In the genomic region with DNA sequence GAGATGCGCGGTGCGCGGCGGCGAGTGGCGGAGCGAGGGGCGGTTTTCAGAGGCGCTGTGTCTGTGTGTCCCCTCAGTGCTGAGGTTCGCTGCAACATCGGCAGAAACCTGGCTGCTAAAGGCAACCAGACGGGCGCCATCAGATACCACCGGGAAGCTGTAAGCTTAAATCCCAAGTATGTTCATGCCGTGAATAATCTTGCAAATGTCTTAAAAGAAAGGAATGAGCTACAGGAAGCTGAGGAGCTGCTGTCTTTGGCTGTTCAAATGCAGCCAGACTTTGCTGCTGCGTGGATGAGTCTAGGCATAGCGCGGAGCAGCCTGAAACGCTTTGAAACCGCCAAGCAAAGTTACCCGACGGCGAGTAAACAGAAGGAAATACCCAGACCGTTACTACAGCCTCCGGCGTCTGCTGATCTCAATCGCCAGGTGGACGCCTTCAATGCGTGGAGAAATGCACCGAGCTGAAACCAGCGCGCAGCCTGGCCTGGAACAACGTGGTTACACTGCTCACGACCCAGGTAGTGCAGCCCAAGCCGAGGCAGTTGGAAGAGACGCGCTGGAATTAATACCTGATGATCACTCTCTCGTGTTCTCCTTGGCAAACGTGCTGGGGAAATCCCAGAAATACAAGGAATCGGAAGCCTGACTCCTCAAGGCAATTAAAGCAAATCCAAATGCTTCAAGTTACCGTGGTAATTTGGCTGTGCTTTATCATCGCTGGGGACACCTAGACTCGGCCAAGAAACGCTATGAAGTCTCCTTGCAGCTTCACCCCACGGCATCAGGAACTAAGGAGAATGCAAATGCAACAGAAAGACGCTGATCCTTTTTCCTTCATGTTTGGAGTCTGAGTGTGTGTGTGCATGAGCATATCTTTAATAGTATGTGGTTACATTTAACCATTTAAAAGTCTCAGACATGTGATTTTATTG, we compare ENCODE assay signal across 12 cellular contexts. TPM values are rescaled to one million over a fixed set of nuclear protein-coding genes. Genes with fewer than 3 reads are reported as not detected.
DNase-seq lines count a peak whose midpoint lies in the region; ATAC-seq, FAIRE-seq and TF ChIP-seq lines count a peak whose summit lies in the region.
"Had no signal": no experiment of that assay in that cellular context is flagged by ENCODE, and none has a peak within 500 bp of the region (broad histone marks: within the 10 kb centered on the region; RNA-seq: fewer than 3 reads in every experiment).

No MANE protein-coding gene starts in this region.

- H3K4me2 ChIP-seq in K562 (ENCODE audit: insufficient read depth, low read length), result peak overlapping the region; percentile 54
- peak overlapping the region; percentile 90 for H3K4me2 ChIP-seq in keratinocyte (ENCODE audit: control insufficient read depth, extremely low read depth, insufficient read depth, low read depth, low read length)
- no peak overlapping the region for H3K4me2 ChIP-seq in MM.1S (ENCODE audit: low read depth, low read length)

- TF ChIP-seq RAD21 in K562 (CRISPR knock-in tag; conservative IDR thresholded peaks at IDR 0.05 in 1 of 2, IDR thresholded peaks at IDR 0.05 in 1 of 2), result no peak

- TF ChIP-seq EP300 in K562 (IDR thresholded peaks at IDR 0.05; ENCODE audit: low read length), result no peak

- H4K20me1 ChIP-seq in K562 (replicated peaks; ENCODE audit: control insufficient read depth, insufficient read depth, low read length) (no peaks in the 10 kb centered on the region), keratinocyte (ENCODE audit: control insufficient read depth, extremely low read depth, insufficient read depth, low read length) (no peaks in the 10 kb centered on the region), MM.1S (ENCODE audit: insufficient read depth, low read length) (no peaks in the 10 kb centered on the region)

- TF ChIP-seq POLR2A in K562 (conservative IDR thresholded peaks at IDR 0.05), result no peak

- WGBS in K562 (ENCODE audit: insufficient coverage, low coverage, missing lambda C conversion rate), result 58% methylated on average over 43 of the region's 47 CpGs

- no peaks in the 10 kb centered on the region for H3K9me1 ChIP-seq in K562 (ENCODE audit: control insufficient read depth, insufficient read depth, low read length)
- no peaks in the 10 kb centered on the region for H3K9me1 ChIP-seq in keratinocyte (ENCODE audit: control insufficient read depth, extremely low read depth, insufficient read depth, low read length)

- no peak for TF ChIP-seq CTCF in left ventricle myocardium inferior (IDR thresholded peaks at IDR 0.05; ENCODE audit: borderline replicate concordance)
- no peak for TF ChIP-seq CTCF in K562 (IDR thresholded peaks at IDR 0.05 in 2 of 3, conservative IDR thresholded peaks at IDR 0.05 in 1 of 3; ENCODE audit: insufficient read depth in 2 of 3, low read depth in 1 of 3, low read length in 3 of 3)
- TF ChIP-seq CTCF in keratinocyte (optimal IDR thresholded peaks at IDR 0.05 in 1 of 3, IDR thresholded peaks at IDR 0.05 in 1 of 3, conservative IDR thresholded peaks at IDR 0.05 in 1 of 3; ENCODE audit: extremely low read depth in 1 of 3, insufficient read depth in 2 of 3, low read length in 3 of 3), result no peak
- TF ChIP-seq CTCF in MM.1S (IDR thresholded peaks at IDR 0.05; ENCODE audit: low read length), result no peak

- in situ Hi-C loops in K562 (cut with MboI), result no loop called here

- H3K36me3 ChIP-seq in left ventricle myocardium inferior, result no peaks in the 10 kb centered on the region
- H3K36me3 ChIP-seq in K562 (ENCODE audit: control insufficient read depth, insufficient read depth, low read length), result no peaks in the 10 kb centered on the region
- no peaks in the 10 kb centered on the region for H3K36me3 ChIP-seq in keratinocyte (ENCODE audit: control insufficient read depth in 2 of 2, extremely low read depth in 1 of 2, insufficient read depth in 2 of 2, low read length in 2 of 2)
- H3K36me3 ChIP-seq in MM.1S (replicated peaks; ENCODE audit: insufficient read depth, low read length), result no peaks in the 10 kb centered on the region
- H3K36me3 ChIP-seq: heart left ventricle had no signal

- H3K79me2 ChIP-seq in K562 (ENCODE audit: control insufficient read depth, insufficient read depth, low read length), result no peaks in the 10 kb centered on the region
- no peaks in the 10 kb centered on the region for H3K79me2 ChIP-seq in keratinocyte (ENCODE audit: control insufficient read depth, insufficient read depth, low read length)
- H3K79me2 ChIP-seq in MM.1S (ENCODE audit: low read length), result no peaks in the 10 kb centered on the region

- H3K9me3 ChIP-seq in left ventricle myocardium inferior (replicated peaks), result no peaks in the 10 kb centered on the region
- no peaks in the 10 kb centered on the region for H3K9me3 ChIP-seq in K562 (replicated peaks; ENCODE audit: control insufficient read depth, insufficient read depth, low read depth, low read length)
- H3K9me3 ChIP-seq in keratinocyte (ENCODE audit: control insufficient read depth, low read depth, low read length), result no peaks in the 10 kb centered on the region
- no peaks in the 10 kb centered on the region for H3K9me3 ChIP-seq in MM.1S (replicated peaks; ENCODE audit: insufficient read depth, low read length)
- H3K9me3 ChIP-seq: heart left ventricle had no signal

- peaks cover 6% of the 10 kb centered on the region for H3K4me1 ChIP-seq in left ventricle myocardium inferior
- H3K4me1 ChIP-seq in K562 (replicated peaks in 1 of 2; ENCODE audit: control insufficient read depth in 2 of 2, insufficient read depth in 2 of 2, low read length in 2 of 2), result peaks cover 0 to 12% of the 10 kb centered on the region in 2 experiments; a peak in 4 of 5 replicates
- H3K4me1 ChIP-seq in keratinocyte (ENCODE audit: control insufficient read depth, extremely low read depth, insufficient read depth, low read length), result peaks cover 18% of the 10 kb centered on the region
- no peaks in the 10 kb centered on the region for H3K4me1 ChIP-seq in MM.1S (ENCODE audit: low read length)
- H3K4me1 ChIP-seq: heart left ventricle had no signal

- no peak overlapping the region for H3K27ac ChIP-seq in left ventricle myocardium inferior (replicated peaks)
- no peak overlapping the region; the same call in 2 of the 3 replicates for H3K27ac ChIP-seq in K562 (ENCODE audit: extremely low read depth, low read depth, low read length)
- H3K27ac ChIP-seq in keratinocyte (ENCODE audit: control insufficient read depth, insufficient read depth, low read length), result peak overlapping the region; percentile 6
- no peak overlapping the region for H3K27ac ChIP-seq in MM.1S (ENCODE audit: low read length)
- H3K27ac ChIP-seq: heart left ventricle had no signal

- peak overlapping the region in 1 of 2 experiments; percentile 73; a peak in 1 of 4 replicates for H3K9ac ChIP-seq in K562 (ENCODE audit: insufficient read depth in 1 of 2, low read depth in 2 of 2, low read length in 2 of 2)
- peak overlapping the region; percentile 18 for H3K9ac ChIP-seq in keratinocyte (ENCODE audit: control insufficient read depth, extremely low read depth, insufficient read depth, low read length)
- no peak overlapping the region for H3K9ac ChIP-seq in MM.1S (ENCODE audit: low read length)

- dilution Hi-C loops in keratinocyte (cut with MboI; ENCODE audit: extremely low pct_ligation_motif_present, low sequenced_read_pairs), result no loop called here

- H3K27me3 ChIP-seq in left ventricle myocardium inferior (ENCODE audit: low read depth) (peaks cover 99% of the 10 kb centered on the region), K562 (ENCODE audit: control insufficient read depth in 2 of 2, insufficient read depth in 2 of 2, low read length in 2 of 2) (no peaks in the 10 kb centered on the region; a peak in 1 of 5 replicates), keratinocyte (ENCODE audit: control insufficient read depth, extremely low read depth, insufficient read depth, low read length) (peaks cover 14% of the 10 kb centered on the region), MM.1S (replicated peaks; ENCODE audit: insufficient read depth, low read length) (peaks cover 35% of the 10 kb centered on the region)

- no peaks in the 10 kb centered on the region for H3K9me2 ChIP-seq in MM.1S (replicated peaks; ENCODE audit: insufficient read depth, low read length)

- ATAC-seq in Right ventricle myocardium inferior (no peak), K562 (peak; percentile 46), GM18502 (IDR thresholded peaks at IDR 0.05; ENCODE audit: poor library complexity, unreplicated experiment) (no peak), HG02798 (IDR thresholded peaks at IDR 0.05; ENCODE audit: poor library complexity, unreplicated experiment) (no peak)
- ATAC-seq: heart left ventricle had no signal

- intact Hi-C loops in Right ventricle myocardium inferior (cut with DNase I) (no loop called here), left ventricle myocardium inferior (cut with micrococcal nuclease) (no loop called here), K562 (cut with micrococcal nuclease) (no loop called here)

- H3K4me3 ChIP-seq in left ventricle myocardium inferior (no peak overlapping the region), K562 (no peak overlapping the region), keratinocyte (ENCODE audit: control insufficient read depth in 2 of 3, extremely low read depth in 1 of 3, insufficient read depth in 2 of 3, low read depth in 1 of 3, low read length in 3 of 3) (peak overlapping the region; percentile 11 to 63 (median 63)), MM.1S (ENCODE audit: low read length) (no peak overlapping the region)
- H3K4me3 ChIP-seq: heart left ventricle had no signal

- CTCF ChIA-PET in K562 (lab: Yijun Ruan, JAX; ENCODE audit: low intra/inter-chr PET ratio), result no interaction called here

- BruUV-seq in K562 (replicated peaks; lab: Mats Ljungman, UMichigan), result no TSS peak

- DNase-seq in Right ventricle myocardium inferior (ENCODE audit: missing footprints) (peak; percentile 16), left ventricle myocardium inferior (no peak), K562 (ENCODE audit: extremely low read depth in 1 of 4, low spot score in 3 of 4) (no peak), keratinocyte (ENCODE audit: low read depth, low spot score) (no peak), NCI-H1048 (lab: John Stamatoyannopoulos, UW) (no peak), MM.1S (no peak)
- DNase-seq: heart left ventricle had no signal

- POLR2A ChIA-PET in K562 (lab: Yijun Ruan, JAX), result interaction anchor here (0.6 to 0.9 kb wide), 4 partner anchors 13 to 241 kb away, joined by 3 to 5 read pairs (median 4); no protein-coding TSS in a partner anchor

- no peaks in the 10 kb centered on the region for H3F3A ChIP-seq in MM.1S (ENCODE audit: insufficient read depth, low read length)

- peak; percentile 35 for FAIRE-seq in K562 (lab: Jason Lieb, UNC)
- FAIRE-seq in keratinocyte (lab: Jason Lieb, UNC), result peak; percentile 90

- H2AFZ ChIP-seq in K562 (ENCODE audit: low read depth, low read length) (peak overlapping the region; percentile 85), keratinocyte (ENCODE audit: control insufficient read depth, low read length) (peak overlapping the region; percentile 94), MM.1S (ENCODE audit: low read length) (no peak overlapping the region)

RNA-seq across cellular contexts. Expression of gene OR2V1, which starts 15.9 kb away (rescaled TPM):
- total RNA-seq in Right ventricle myocardium inferior (not detected), left ventricle myocardium inferior (not detected), K562 (2014; rRNA removed) (0.08 TPM in 1 of 2 replicates, not detected in the other), K562 (2014; rRNA removed; fragmentation: Illumina TruSeq; extraction: Trizol) (0.04 TPM in 1 of 2 replicates, not detected in the other), K562 (2015; rRNA removed; fragmentation: Illumina TruSeq; extraction: Trizol) (not detected in 2 replicates), K562 (2021) (0.07 TPM in 1 of 2 replicates, not detected in the other)
- total RNA-seq in K562 (2011; cell fraction: chromatin; rRNA removed; ENCODE audit: low replicate concordance), result not detected in 2 replicates
- total RNA-seq in K562 (2011; cell fraction: nucleolus; rRNA removed), result not detected in 2 replicates
- total RNA-seq in K562 (2011; cell fraction: nucleoplasm; rRNA removed), result not detected in 2 replicates
- polyA plus RNA-seq in K562 (2011; rRNA removed) (0.05 and 0.15 TPM in 2 replicates), K562 (2014; fragmentation: Illumina TruSeq; extraction: Trizol) (0.10 TPM in 1 of 2 replicates, not detected in the other), K562 (2014; fragmentation: Nextera tagmentation; extraction: Ambion mirVana) (under 1 TPM; 0.15 to 0.28 TPM), K562 (2014; rRNA removed) (0.07 TPM in 1 of 2 replicates, not detected in the other), keratinocyte (not detected in 3 replicates)
- polyA plus RNA-seq in K562 (2011; cell fraction: cytosol; rRNA removed), result 0.03 TPM in 2 replicates
- not detected in 2 replicates for polyA plus RNA-seq in K562 (2011; cell fraction: nucleus; rRNA removed)
- 0.06 and 0.08 TPM in 2 replicates for polyA plus RNA-seq in K562 (2012)
- 0.12 TPM in 1 of 2 replicates, not detected in the other for polyA minus RNA-seq in K562 (2011; rRNA and poly(A)+ RNA removed)
- not detected in 2 replicates for polyA minus RNA-seq in K562 (2011; cell fraction: cytosol; rRNA and poly(A)+ RNA removed)
- not detected in 2 replicates for polyA minus RNA-seq in K562 (2011; cell fraction: nucleus; rRNA and poly(A)+ RNA removed)
- not detected for polyA plus RNA-seq in keratinocyte (2011; ENCODE audit: low read depth)
- not detected in 2 replicates for polyA plus RNA-seq in keratinocyte (2011; cell fraction: cytosol; rRNA removed)
- polyA plus RNA-seq in keratinocyte (2011; cell fraction: nucleus; rRNA removed), result not detected in 2 replicates
- polyA plus RNA-seq in keratinocyte (2012; ENCODE audit: low replicate concordance), result not detected in 2 replicates
- not detected in 3 replicates for polyA minus RNA-seq in keratinocyte
- polyA minus RNA-seq in keratinocyte (2011; cell fraction: cytosol; rRNA and poly(A)+ RNA removed), result not detected
- polyA minus RNA-seq in keratinocyte (2011; cell fraction: nucleus; rRNA and poly(A)+ RNA removed), result not detected in 2 replicates
- total RNA-seq: heart left ventricle; skeletal muscle tissue; T-helper 2 cell treated with Interferon-gamma antibody and Interleukin-4, amounts not matched to agents 100 ng/mL and 5 ng/mL, for 36 hours had no signal
- polyA plus RNA-seq: CD14-positive monocyte, heart left ventricle had no signal

RNA-seq across cellular contexts. Expression of gene OR2V2, which starts 32.3 kb away (rescaled TPM):
- total RNA-seq in Right ventricle myocardium inferior (not detected), left ventricle myocardium inferior (not detected), K562 (2014; rRNA removed) (not detected in 2 replicates), K562 (2014; rRNA removed; fragmentation: Illumina TruSeq; extraction: Trizol) (not detected in 2 replicates), K562 (2015; rRNA removed; fragmentation: Illumina TruSeq; extraction: Trizol) (not detected in 2 replicates), K562 (2021) (not detected in 2 replicates)
- total RNA-seq in K562 (2011; cell fraction: chromatin; rRNA removed; ENCODE audit: low replicate concordance), result not detected in 2 replicates
- total RNA-seq in K562 (2011; cell fraction: nucleolus; rRNA removed), result not detected in 2 replicates
- not detected in 2 replicates for total RNA-seq in K562 (2011; cell fraction: nucleoplasm; rRNA removed)
- polyA plus RNA-seq in K562 (2011; rRNA removed) (not detected in 2 replicates), K562 (2014; fragmentation: Illumina TruSeq; extraction: Trizol) (not detected in 2 replicates), K562 (2014; fragmentation: Nextera tagmentation; extraction: Ambion mirVana) (under 1 TPM in 1 of 2 experiments, not detected in 1; 0.01 TPM), K562 (2014; rRNA removed) (not detected in 2 replicates), keratinocyte (not detected in 3 replicates)
- not detected in 2 replicates for polyA plus RNA-seq in K562 (2011; cell fraction: cytosol; rRNA removed)
- polyA plus RNA-seq in K562 (2011; cell fraction: nucleus; rRNA removed), result not detected in 2 replicates
- polyA plus RNA-seq in K562 (2012), result not detected in 2 replicates
- not detected in 2 replicates for polyA minus RNA-seq in K562 (2011; rRNA and poly(A)+ RNA removed)
- polyA minus RNA-seq in K562 (2011; cell fraction: cytosol; rRNA and poly(A)+ RNA removed), result not detected in 2 replicates
- not detected in 2 replicates for polyA minus RNA-seq in K562 (2011; cell fraction: nucleus; rRNA and poly(A)+ RNA removed)
- polyA plus RNA-seq in keratinocyte (2011; ENCODE audit: low read depth), result not detected
- polyA plus RNA-seq in keratinocyte (2011; cell fraction: cytosol; rRNA removed), result not detected in 2 replicates
- polyA plus RNA-seq in keratinocyte (2011; cell fraction: nucleus; rRNA removed), result not detected in 2 replicates
- polyA plus RNA-seq in keratinocyte (2012; ENCODE audit: low replicate concordance), result not detected in 2 replicates
- polyA minus RNA-seq in keratinocyte, result not detected in 3 replicates
- not detected for polyA minus RNA-seq in keratinocyte (2011; cell fraction: cytosol; rRNA and poly(A)+ RNA removed)
- polyA minus RNA-seq in keratinocyte (2011; cell fraction: nucleus; rRNA and poly(A)+ RNA removed), result not detected in 2 replicates
- total RNA-seq: heart left ventricle; skeletal muscle tissue; T-helper 2 cell treated with Interferon-gamma antibody and Interleukin-4, amounts not matched to agents 100 ng/mL and 5 ng/mL, for 36 hours had no signal
- polyA plus RNA-seq: CD14-positive monocyte, heart left ventricle had no signal

Comparison
In these comparisons a context has a peak if more than half of its experiments do, and no peak if none do; other contexts are left out.
1. H3K4me3 ChIP-seq: peak in keratinocyte (3 of 3); none in left ventricle myocardium inferior (single experiment), K562 (single experiment) and MM.1S (single experiment).